In the genomic region with DNA sequence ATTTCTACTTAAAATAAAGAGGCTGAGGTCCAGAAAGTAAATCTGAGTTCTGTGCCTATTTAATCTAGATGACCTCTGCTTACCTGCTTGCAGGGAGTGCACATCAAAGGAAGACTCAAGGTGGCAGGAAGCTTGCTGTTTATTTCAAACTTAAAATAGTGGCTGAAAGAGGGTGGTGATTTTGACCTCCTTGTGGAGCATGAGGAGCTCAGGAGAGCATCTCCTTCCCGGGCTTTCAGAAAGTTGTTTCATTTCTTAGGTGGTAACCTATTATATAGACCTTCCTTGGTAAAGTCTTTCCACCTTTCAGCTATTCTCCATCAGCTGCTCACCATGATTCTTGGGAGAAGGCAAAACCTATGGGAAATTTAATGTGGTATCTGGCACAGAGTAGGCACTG, we compare ENCODE assay signal across 14 cellular contexts. TPM values are rescaled to one million over a fixed set of nuclear protein-coding genes. Genes with fewer than 3 reads are reported as not detected.
DNase-seq lines count a peak whose midpoint lies in the region; ATAC-seq and TF ChIP-seq lines count a peak whose summit lies in the region.
"Had no signal": no experiment of that assay in that cellular context is flagged by ENCODE, and none has a peak within 500 bp of the region (broad histone marks: within the 10 kb centered on the region; RNA-seq: fewer than 3 reads in every experiment).

No MANE protein-coding gene starts in this region.

- no peaks in the 10 kb centered on the region for H3K36me3 Mint-ChIP-seq in dendritic cell treated with granulocyte-macrophage colony-stimulating factor and Interleukin-4, amounts not matched to agents 40 ng/mL and 50 ng/mL, for 4 days (ENCODE audit: low read depth)

- WGBS in psoas muscle, 3 donors, result 75 to 91% (median 86%) methylated on average over 1 of the region's 1 CpG

- peak overlapping the region in 7 of 10 experiments; percentile 27 to 62 (median 39); a peak in 14 of 20 replicates for H3K4me3 ChIP-seq in BLaER1 treated with 17β-estradiol and CSF1 and Interleukin-3, amounts not matched to agents 10 nM and 100 nM
- H3K4me3 ChIP-seq in MM.1S (ENCODE audit: low read length) (peak overlapping the region; percentile 68), psoas muscle (no peak overlapping the region)
- H3K4me3 ChIP-seq: gastroesophageal sphincter, MG63 had no signal

- ATAC-seq in GM19025 (IDR thresholded peaks at IDR 0.05; ENCODE audit: low read depth, unreplicated experiment) (peak; percentile 0), psoas muscle (no peak), HG02885 (IDR thresholded peaks at IDR 0.05; ENCODE audit: poor library complexity, unreplicated experiment) (no peak)

- peaks cover 36% of the 10 kb centered on the region for H3K4me1 Mint-ChIP-seq in dendritic cell treated with granulocyte-macrophage colony-stimulating factor and Interleukin-4, amounts not matched to agents 40 ng/mL and 50 ng/mL, for 4 days (ENCODE audit: low read depth)

- intact Hi-C loops in dendritic cell treated with granulocyte-macrophage colony-stimulating factor and Interleukin-4, amounts not matched to agents 40 ng/mL and 50 ng/mL, for 4 days (cut with micrococcal nuclease), result no loop called here
- intact Hi-C loops in psoas muscle (cut with DNase I), result no loop called here

- H3K9me3 ChIP-seq in BLaER1 treated with 17β-estradiol and CSF1 and Interleukin-3, amounts not matched to agents 10 nM and 100 nM (replicated peaks in 1 of 11), result no peaks in the 10 kb centered on the region
- H3K9me3 ChIP-seq in MM.1S (replicated peaks; ENCODE audit: insufficient read depth, low read length) (no peaks in the 10 kb centered on the region), psoas muscle (no peaks in the 10 kb centered on the region)
- H3K9me3 ChIP-seq: gastroesophageal sphincter, MG63 had no signal

- H3K4me2 ChIP-seq in BLaER1 treated with 17β-estradiol and CSF1 and Interleukin-3, amounts not matched to agents 10 nM and 100 nM, result peak overlapping the region; percentile 63 to 93 (median 82)
- peak overlapping the region; percentile 88 for H3K4me2 ChIP-seq in MM.1S (ENCODE audit: low read depth, low read length)

- H3K4me1 ChIP-seq in BLaER1 treated with 17β-estradiol and CSF1 and Interleukin-3, amounts not matched to agents 10 nM and 100 nM, result peaks cover 51 to 99% (median 96%) of the 10 kb centered on the region in 10 experiments
- H3K4me1 ChIP-seq in MM.1S (ENCODE audit: low read length) (peaks cover 78% of the 10 kb centered on the region), psoas muscle (peaks cover 3% of the 10 kb centered on the region)
- H3K4me1 ChIP-seq: gastroesophageal sphincter had no signal

- no peaks in the 10 kb centered on the region for H3K27me3 ChIP-seq in BLaER1 treated with 17β-estradiol and CSF1 and Interleukin-3, amounts not matched to agents 10 nM and 100 nM
- H3K27me3 ChIP-seq in MM.1S (replicated peaks; ENCODE audit: insufficient read depth, low read length) (no peaks in the 10 kb centered on the region), psoas muscle (ENCODE audit: insufficient read depth in 3 of 3, low read length in 2 of 3) (no peaks in the 10 kb centered on the region)
- H3K27me3 ChIP-seq: gastroesophageal sphincter, MG63 had no signal

- H3K9me3 Mint-ChIP-seq in dendritic cell treated with granulocyte-macrophage colony-stimulating factor and Interleukin-4, amounts not matched to agents 40 ng/mL and 50 ng/mL, for 4 days, result no peaks in the 10 kb centered on the region

- H3K27ac ChIP-seq in BLaER1 treated with 17β-estradiol and CSF1 and Interleukin-3, amounts not matched to agents 10 nM and 100 nM, result peak overlapping the region; percentile 25 to 61 (median 53); a peak in 20 of 22 replicates
- H3K27ac ChIP-seq in MM.1S (ENCODE audit: low read length), result peak overlapping the region; percentile 94
- no peak overlapping the region for H3K27ac ChIP-seq in psoas muscle
- H3K27ac ChIP-seq: gastroesophageal sphincter, WERI-Rb-1 had no signal

- peaks cover 64% of the 10 kb centered on the region for H3F3A ChIP-seq in MM.1S (ENCODE audit: insufficient read depth, low read length)

- H3K79me2 ChIP-seq in MM.1S (ENCODE audit: low read length), result peaks cover 34% of the 10 kb centered on the region

- peak overlapping the region in 9 of 11 experiments; percentile 14 to 71 (median 52); a peak in 15 of 22 replicates for H3K9ac ChIP-seq in BLaER1 treated with 17β-estradiol and CSF1 and Interleukin-3, amounts not matched to agents 10 nM and 100 nM
- peak overlapping the region; percentile 80 for H3K9ac ChIP-seq in MM.1S (ENCODE audit: low read length)

- H3K27me3 Mint-ChIP-seq in dendritic cell treated with granulocyte-macrophage colony-stimulating factor and Interleukin-4, amounts not matched to agents 40 ng/mL and 50 ng/mL, for 4 days, result no peaks in the 10 kb centered on the region

- DNase-seq in MM.1S (peak; percentile 54), NCI-H510A treated with DMSO at 0.1 percent for 48 hours (lab: John Stamatoyannopoulos, UW) (no peak), psoas muscle (no peak), dedifferentiated amniotic fluid mesenchymal stem cell (ENCODE audit: extremely low spot score) (no peak)
- DNase-seq: cortex of kidney, HCEC 1CT, MG63, WERI-Rb-1 had no signal

- peak overlapping the region; percentile 2 for H2AFZ ChIP-seq in MM.1S (ENCODE audit: low read length)

- no peak overlapping the region for H3K4me3 Mint-ChIP-seq in dendritic cell treated with granulocyte-macrophage colony-stimulating factor and Interleukin-4, amounts not matched to agents 40 ng/mL and 50 ng/mL, for 4 days

- no peaks in the 10 kb centered on the region for H3K9me2 ChIP-seq in MM.1S (replicated peaks; ENCODE audit: insufficient read depth, low read length)

- H3K27ac Mint-ChIP-seq in dendritic cell treated with granulocyte-macrophage colony-stimulating factor and Interleukin-4, amounts not matched to agents 40 ng/mL and 50 ng/mL, for 4 days, result peak overlapping the region; percentile 77

- peaks cover 0 to 17% (median 0%) of the 10 kb centered on the region in 11 experiments; a peak in 1 of 22 replicates for H3K36me3 ChIP-seq in BLaER1 treated with 17β-estradiol and CSF1 and Interleukin-3, amounts not matched to agents 10 nM and 100 nM
- H3K36me3 ChIP-seq in MM.1S (replicated peaks; ENCODE audit: insufficient read depth, low read length) (no peaks in the 10 kb centered on the region), psoas muscle (ENCODE audit: insufficient read depth in 1 of 2, low read depth in 1 of 2) (no peaks in the 10 kb centered on the region)
- H3K36me3 ChIP-seq: gastroesophageal sphincter, MG63, WERI-Rb-1 had no signal

- no peaks in the 10 kb centered on the region for H4K20me1 ChIP-seq in BLaER1 treated with 17β-estradiol and CSF1 and Interleukin-3, amounts not matched to agents 10 nM and 100 nM
- H4K20me1 ChIP-seq in MM.1S (ENCODE audit: insufficient read depth, low read length), result no peaks in the 10 kb centered on the region

- TF ChIP-seq CTCF in MM.1S (IDR thresholded peaks at IDR 0.05; ENCODE audit: low read length) (no peak), psoas muscle (IDR thresholded peaks at IDR 0.05) (no peak)

RNA-seq across cellular contexts. Expression of a gene that starts 0.5 kb away (rescaled TPM):
- total RNA-seq in psoas muscle, result not detected
- polyA plus RNA-seq in psoas muscle, result under 1 TPM; 0.01 to 0.25 (median 0.04) TPM
- polyA plus RNA-seq: BJ had no signal

RNA-seq across cellular contexts. Expression of a gene that starts 46.4 kb away (rescaled TPM):
- total RNA-seq in psoas muscle, result 1 to 10 TPM in 3 of 4 donors, under 1 TPM in 1; 0.86 to 2.8 (median 2.0) TPM
- 1 to 10 TPM in 2 of 3 donors, under 1 TPM in 1; 0.62 to 5.9 (median 1.9) TPM for polyA plus RNA-seq in psoas muscle
